7 cellular contexts compared by ENCODE assay signal in the genomic region with DNA sequence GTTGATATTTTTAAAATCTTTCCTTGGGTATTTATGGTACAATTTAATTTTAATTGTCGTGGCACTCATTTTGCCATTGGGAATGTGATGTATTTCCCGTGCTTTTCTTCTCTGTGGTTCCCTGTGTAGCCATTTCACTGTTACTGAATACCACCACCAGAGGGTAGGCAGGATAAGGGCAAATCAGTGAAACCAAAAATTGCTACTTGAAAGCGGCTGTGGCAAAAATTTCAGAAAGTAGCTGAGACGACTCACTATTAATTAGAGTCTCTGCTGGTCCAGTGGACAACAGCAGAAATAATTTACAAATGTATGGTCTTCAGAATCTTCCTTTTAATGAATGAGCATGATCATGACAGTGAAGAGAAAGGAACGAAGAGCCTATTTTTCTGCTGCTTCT. TPM values are rescaled to one million over a fixed set of nuclear protein-coding genes. Genes with fewer than 3 reads are reported as not detected.
DNase-seq lines count a peak whose midpoint lies in the region; ATAC-seq and TF ChIP-seq lines count a peak whose summit lies in the region.

No MANE protein-coding gene starts in this region.

- H3K4me1 Mint-ChIP-seq in osteocyte (ENCODE audit: unreplicated experiment): peaks cover 3% of the 10 kb centered on the region

- H3K4me3 Mint-ChIP-seq in osteocyte (ENCODE audit: unreplicated experiment): no peak overlapping the region

- H3K27ac ChIP-seq in dorsolateral prefrontal cortex: no peak overlapping the region

- intact Hi-C loops in dorsolateral prefrontal cortex (cut with DNase I): loop anchor here in 1 of 2 donors (2.0 kb wide), 1 partner anchor 34 kb away; the partner anchor contains the start of gene MIR17HG

- DNase-seq in ELR (ENCODE audit: low read depth) (peak; percentile 51), RPMI8226 (peak; percentile 33), dorsolateral prefrontal cortex (no peak), osteocyte (ENCODE audit: extremely low spot score, unreplicated experiment) (no peak), omental fat pad (ENCODE audit: low spot score) (no peak)

- ATAC-seq in GM19025 (IDR thresholded peaks at IDR 0.05; ENCODE audit: low read depth, unreplicated experiment): peak; percentile 69
- peak; percentile 74 for ATAC-seq in HG03095 (IDR thresholded peaks at IDR 0.05; ENCODE audit: unreplicated experiment)
- no peak for ATAC-seq in omental fat pad (ENCODE audit: low FRiP score)

- TF ChIP-seq CTCF in dorsolateral prefrontal cortex (IDR thresholded peaks at IDR 0.05 in 54 of 56, conservative IDR thresholded peaks at IDR 0.05 in 2 of 56; ENCODE audit: low read depth in 1 of 56, partially characterized antibody in 56 of 56) (peak in 55 of 56 donors; percentile 24 to 77 (median 59)), osteocyte (IDR thresholded peaks at IDR 0.05) (peak; percentile 57), omental fat pad (IDR thresholded peaks at IDR 0.05) (peak in 1 of 3 donors; percentile 19)

- H3K4me3 ChIP-seq in dorsolateral prefrontal cortex: peak overlapping the region in 29 of 59 donors; percentile 3 to 50 (median 31)

- no peaks in the 10 kb centered on the region for H3K36me3 Mint-ChIP-seq in osteocyte (ENCODE audit: unreplicated experiment)

- no peak overlapping the region for H3K27ac Mint-ChIP-seq in osteocyte (ENCODE audit: unreplicated experiment)

- H3K27me3 ChIP-seq in dorsolateral prefrontal cortex: peaks cover 0 to 39% (median 7%) of the 10 kb centered on the region in 45 donors

- H3K27me3 Mint-ChIP-seq in osteocyte (ENCODE audit: unreplicated experiment): peaks cover 15% of the 10 kb centered on the region

- H3K9me3 Mint-ChIP-seq in osteocyte (ENCODE audit: unreplicated experiment): no peaks in the 10 kb centered on the region

RNA-seq across cellular contexts. Expression of gene MIR17HG, which starts 34.4 kb away (rescaled TPM):
- total RNA-seq in dorsolateral prefrontal cortex (1 to 10 TPM in 71 of 120 experiments, under 1 TPM in 49; 0.19 to 3.8 (median 1.1) TPM), osteocyte (2.4 and 3.1 TPM in 2 replicates), omental fat pad (10 to 100 TPM in 2 of 4 donors, 1 to 10 TPM in 2; 5.1 to 29.5 (median 11.8) TPM)

Comparison
In these comparisons a context has a peak if more than half of its experiments do, and no peak if none do; other contexts are left out.
1. DNase-seq: peak in ELR (single experiment) and RPMI8226 (single experiment); none in dorsolateral prefrontal cortex (0 of 10), osteocyte (single experiment) and omental fat pad (single experiment).